In genomic region chr4:23290656-23291055, GRCh38 we compare ENCODE assay signal across 17 cellular contexts.
DNase-seq lines count a peak whose midpoint lies in the region; ATAC-seq and TF ChIP-seq lines count a peak whose summit lies in the region.
"Had no signal": no experiment of that assay in that cellular context is flagged by ENCODE, and none has a peak within 500 bp of the region (broad histone marks: within the 10 kb centered on the region; RNA-seq: fewer than 3 reads in every experiment).

No MANE protein-coding gene starts in this region.

- BruUV-seq in mammary epithelial cell (replicated peaks; lab: Mats Ljungman, UMichigan): no TSS peak

- no peak for ATAC-seq in GM19035 (IDR thresholded peaks at IDR 0.05; ENCODE audit: unreplicated experiment)
- ATAC-seq: left ventricle myocardium superior had no signal

- H4K20me1 ChIP-seq in mammary epithelial cell (ENCODE audit: insufficient read depth, low read length) (no peaks in the 10 kb centered on the region), neural progenitor cell (ENCODE audit: low read depth) (no peaks in the 10 kb centered on the region)

- H3K79me2 ChIP-seq in mammary epithelial cell (ENCODE audit: insufficient read depth, low read length): no peaks in the 10 kb centered on the region
- no peaks in the 10 kb centered on the region for H3K79me2 ChIP-seq in neural progenitor cell (ENCODE audit: low read depth)

- no peaks in the 10 kb centered on the region for H3K36me3 Mint-ChIP-seq in neural progenitor cell
- H3K36me3 Mint-ChIP-seq: activated naive CD4-positive, alpha-beta T cell treated with anti-CD3 and anti-CD28 coated beads, Interleukin-2, amount 10 ng/mL, durations not matched to agents 7 days and 5 days had no signal

- 52% methylated on average over 3 of the region's 3 CpGs for WGBS in mammary epithelial cell (ENCODE audit: low coverage, missing lambda C conversion rate)

- H2AFZ ChIP-seq in mammary epithelial cell (ENCODE audit: low read depth, low read length) (no peak overlapping the region), neural progenitor cell (replicated peaks) (peak overlapping the region; percentile 39)

- H3K36me3 ChIP-seq in mammary epithelial cell (ENCODE audit: insufficient read depth, low read length) (no peaks in the 10 kb centered on the region), neural progenitor cell (no peaks in the 10 kb centered on the region)
- H3K36me3 ChIP-seq: vagina had no signal

- DNase-seq in DMS53 treated with DMSO at 0.1 percent for 48 hours (lab: John Stamatoyannopoulos, UW; ENCODE audit: unreplicated experiment): peak; percentile 83
- peak; percentile 90 for DNase-seq in NCI-H460 (ENCODE audit: extremely low read depth, low read depth)
- DNase-seq in mammary epithelial cell: peak; percentile 6
- DNase-seq in neural progenitor cell (ENCODE audit: low spot score): no peak
- no peak for DNase-seq in NCI-H1436 (lab: John Stamatoyannopoulos, UW)
- no peak for DNase-seq in germinal center (ENCODE audit: low spot score)
- DNase-seq in activated CD4-positive, alpha-beta T cell treated with anti-CD3 and anti-CD28 coated beads, Interleukin-2, amount 50 U/mL, for 48 hours: no peak
- DNase-seq: activated naive CD4-positive, alpha-beta T cell treated with anti-CD3 and anti-CD28 coated beads, Interleukin-2, amount 10 ng/mL, durations not matched to agents 7 days and 5 days; left ventricle myocardium superior; NCI-H1105; NCI-H2171; NCI-H748 treated with DMSO at 0.1 percent for 48 hours; RPMI8226; stimulated activated CD4-positive, alpha-beta T cell treated with anti-CD3 and anti-CD28 coated beads, Interleukin-4, amount 100 ng/mL, for 24 hours had no signal

- H3K27ac Mint-ChIP-seq in neural progenitor cell: no peak overlapping the region

- CTCF ChIA-PET in mammary epithelial cell (lab: Charles Lee; ENCODE audit: low non-redundant PET): no interaction called here

- TF ChIP-seq CTCF in mammary epithelial cell (conservative IDR thresholded peaks at IDR 0.05 in 1 of 2, IDR thresholded peaks at IDR 0.05 in 1 of 2; ENCODE audit: extremely low read depth in 1 of 2, insufficient read depth in 1 of 2, low read depth in 1 of 2, low read length in 2 of 2): no peak
- TF ChIP-seq CTCF in neural progenitor cell (IDR thresholded peaks at IDR 0.05): no peak

- no peaks in the 10 kb centered on the region for H3K4me1 Mint-ChIP-seq in neural progenitor cell

- peaks cover 3% of the 10 kb centered on the region for H3K9me3 Mint-ChIP-seq in neural progenitor cell
- H3K9me3 Mint-ChIP-seq: activated naive CD4-positive, alpha-beta T cell treated with anti-CD3 and anti-CD28 coated beads, Interleukin-2, amount 10 ng/mL, durations not matched to agents 7 days and 5 days had no signal

- H3K4me3 Mint-ChIP-seq in neural progenitor cell: no peak overlapping the region
- H3K4me3 Mint-ChIP-seq: activated naive CD4-positive, alpha-beta T cell treated with anti-CD3 and anti-CD28 coated beads, Interleukin-2, amount 10 ng/mL, durations not matched to agents 7 days and 5 days had no signal

- no peaks in the 10 kb centered on the region for H3F3A ChIP-seq in neural progenitor cell (ENCODE audit: low read depth)

- H3K9me3 ChIP-seq in mammary epithelial cell (replicated peaks; ENCODE audit: insufficient read depth, low read length): no peaks in the 10 kb centered on the region
- no peaks in the 10 kb centered on the region for H3K9me3 ChIP-seq in neural progenitor cell (ENCODE audit: low read depth)
- H3K9me3 ChIP-seq: vagina had no signal

- H3K27me3 Mint-ChIP-seq in neural progenitor cell (ENCODE audit: insufficient read depth, low read depth): no peaks in the 10 kb centered on the region
- H3K27me3 Mint-ChIP-seq: activated naive CD4-positive, alpha-beta T cell treated with anti-CD3 and anti-CD28 coated beads, Interleukin-2, amount 10 ng/mL, durations not matched to agents 7 days and 5 days had no signal

- H3K4me2 ChIP-seq in mammary epithelial cell (ENCODE audit: insufficient read depth, low read depth, low read length) (no peak overlapping the region), neural progenitor cell (no peak overlapping the region)

- H3K27me3 ChIP-seq in mammary epithelial cell (ENCODE audit: insufficient read depth, low read length) (no peaks in the 10 kb centered on the region), neural progenitor cell (no peaks in the 10 kb centered on the region)
- H3K27me3 ChIP-seq: vagina had no signal

- H3K9ac ChIP-seq in mammary epithelial cell (ENCODE audit: insufficient read depth, low read length) (no peak overlapping the region), neural progenitor cell (no peak overlapping the region)

- dilution Hi-C loops in mammary epithelial cell (cut with HindIII; ENCODE audit: low sequenced_read_pairs): no loop called here

- in situ Hi-C loops in mammary epithelial cell (cut with MboI; ENCODE audit: low sequenced_read_pairs in 2 of 2): no loop called here

- H3K27ac ChIP-seq in mammary epithelial cell (ENCODE audit: insufficient read depth, low read depth, low read length) (no peak overlapping the region), neural progenitor cell (no peak overlapping the region)
- H3K27ac ChIP-seq: coronary artery, vagina had no signal

- intact Hi-C loops in mammary epithelial cell (cut with micrococcal nuclease): no loop called here

- no peak overlapping the region for H3K4me3 ChIP-seq in mammary epithelial cell (replicated peaks in 1 of 3; ENCODE audit: insufficient read depth in 1 of 3, low read depth in 2 of 3, low read length in 3 of 3)
- no peak overlapping the region for H3K4me3 ChIP-seq in neural progenitor cell
- H3K4me3 ChIP-seq: coronary artery, vagina had no signal

- no peaks in the 10 kb centered on the region for H3K4me1 ChIP-seq in mammary epithelial cell (ENCODE audit: insufficient read depth, low read length)
- no peaks in the 10 kb centered on the region for H3K4me1 ChIP-seq in neural progenitor cell
- H3K4me1 ChIP-seq: vagina had no signal

Comparison
In these comparisons a context has a peak if more than half of its experiments do, and no peak if none do; other contexts are left out.
1. DNase-seq: peak in DMS53 treated with DMSO at 0.1 percent for 48 hours (single experiment), NCI-H460 (single experiment) and mammary epithelial cell (single experiment); none in neural progenitor cell (single experiment), NCI-H1436 (single experiment), germinal center (single experiment) and activated CD4-positive, alpha-beta T cell treated with anti-CD3 and anti-CD28 coated beads, Interleukin-2, amount 50 U/mL, for 48 hours (0 of 2).